28 cellular contexts compared by ENCODE assay signal in genomic region chr4:61192392-61192791, GRCh38.
"Had no signal": no experiment of that assay in that cellular context is flagged by ENCODE, and none has a peak within 500 bp of the region (broad histone marks: within the 10 kb centered on the region; RNA-seq: fewer than 3 reads in every experiment).

No MANE protein-coding gene starts in this region.

- H3K27me3 ChIP-seq: stomach, suprapubic skin, testis, thyroid gland, tibial artery, tibial nerve, transverse colon, upper lobe of left lung, upper lobe of right lung, uterus, vagina had no signal

- DNase-seq: stimulated activated CD4-positive, alpha-beta T cell treated with anti-CD3 and anti-CD28 coated beads, Interleukin-2, amount 100 ng/mL, for 48 hours; stimulated activated CD4-positive, alpha-beta T cell treated with anti-CD3 and anti-CD28 coated beads, Interleukin-4, amount 100 ng/mL, for 1 hour; stimulated activated CD4-positive, alpha-beta T cell treated with anti-CD3 and anti-CD28 coated beads, Interleukin-4, amount 100 ng/mL, for 24 hours; stimulated activated CD4-positive, alpha-beta T cell treated with anti-CD3 and anti-CD28 coated beads, Interleukin-4, amount 100 ng/mL, for 4 hours; stimulated activated CD8-positive, alpha-beta memory T cell treated with anti-CD3 and anti-CD28 coated beads, Interleukin-4, amount 100 ng/mL, for 48 hours; stimulated activated naive B cell treated with anti-CD40 and anti-IgM and Interleukin-4, amounts not matched to agents 10 μg/mL and 1 μg/mL and 100 μg/mL, for 72 hours; stimulated activated naive CD4-positive, alpha-beta T cell; stimulated activated naive CD4-positive, alpha-beta T cell treated with Interleukin-2 at 50 U/mL for 16 hours; stimulated activated naive CD8-positive, alpha-beta T cell treated with anti-CD3 and anti-CD28 coated beads, Interleukin-15, amount 100 ng/mL, for 72 hours; stimulated activated naive CD8-positive, alpha-beta T cell treated with anti-CD3 and anti-CD28 coated beads, Interleukin-15, Interleukin-2, amounts not matched to agents 100 U/mL and 50 U/mL, for 24 hours; stomach; substantia nigra; testis; thyroid gland; tibial artery; transverse colon; trophoblast cell; upper lobe of left lung; upper lobe of right lung; uterus had no signal

- H3K27me3 Mint-ChIP-seq: stimulated activated memory B cell treated with anti-CD40 and anti-IgM and Interleukin-4, amounts not matched to agents 10 μg/mL and 1 μg/mL and 100 μg/mL, for 72 hours; stimulated activated naive B cell treated with anti-CD40 and anti-IgM and Interleukin-4, amounts not matched to agents 10 μg/mL and 1 μg/mL and 100 μg/mL, for 72 hours; stimulated activated naive CD8-positive, alpha-beta T cell treated with anti-CD3 and anti-CD28 coated beads, Interleukin-15, amount 100 ng/mL, for 72 hours; stimulated activated naive CD8-positive, alpha-beta T cell treated with anti-CD3 and anti-CD28 coated beads, Interleukin-15, Interleukin-2, amounts not matched to agents 100 ng/mL and 50 ng/mL, for 24 hours had no signal

- ATAC-seq: stimulated activated effector memory CD8-positive, alpha-beta T cell treated with anti-CD3 and anti-CD28 coated beads, Interleukin-12 subunit alpha, Interleukin-12 subunit beta, amount 100 ng/mL, for 72 hours; stimulated activated memory B cell treated with anti-CD40 and anti-IgM and Interleukin-4, amounts not matched to agents 10 μg/mL and 1 μg/mL and 100 μg/mL, for 72 hours; stimulated activated naive B cell treated with anti-CD40 and anti-IgM and Interleukin-4, amounts not matched to agents 10 μg/mL and 1 μg/mL and 100 μg/mL, for 72 hours; stimulated activated naive CD8-positive, alpha-beta T cell treated with anti-CD3 and anti-CD28 coated beads, Interleukin-15, amount 100 ng/mL, for 72 hours; stimulated activated naive CD8-positive, alpha-beta T cell treated with anti-CD3 and anti-CD28 coated beads, Interleukin-15, Interleukin-2, amounts not matched to agents 100 U/mL and 50 U/mL, for 24 hours; upper lobe of right lung had no signal

- H3K27ac Mint-ChIP-seq: stimulated activated effector memory CD8-positive, alpha-beta T cell treated with anti-CD3 and anti-CD28 coated beads, Interleukin-12 subunit alpha, Interleukin-12 subunit beta, amount 100 ng/mL, for 72 hours; stimulated activated memory B cell treated with anti-CD40 and anti-IgM and Interleukin-4, amounts not matched to agents 10 μg/mL and 1 μg/mL and 100 μg/mL, for 72 hours; stimulated activated naive B cell treated with anti-CD40 and anti-IgM and Interleukin-4, amounts not matched to agents 10 μg/mL and 1 μg/mL and 100 μg/mL, for 72 hours; stimulated activated naive CD8-positive, alpha-beta T cell treated with anti-CD3 and anti-CD28 coated beads, Interleukin-15, amount 100 ng/mL, for 72 hours; stimulated activated naive CD8-positive, alpha-beta T cell treated with anti-CD3 and anti-CD28 coated beads, Interleukin-15, Interleukin-2, amounts not matched to agents 100 ng/mL and 50 ng/mL, for 24 hours; type B pancreatic cell had no signal

- H3K9me3 Mint-ChIP-seq: type B pancreatic cell had no signal

- H3K27ac ChIP-seq: stomach, suprapubic skin, testis, thoracic aorta, thyroid gland, tibial artery, tibial nerve, transverse colon, upper lobe of left lung, upper lobe of right lung, uterus, vagina had no signal

- H3K36me3 Mint-ChIP-seq: stimulated activated effector memory CD8-positive, alpha-beta T cell treated with anti-CD3 and anti-CD28 coated beads, Interleukin-12 subunit alpha, Interleukin-12 subunit beta, amount 100 ng/mL, for 72 hours; stimulated activated memory B cell treated with anti-CD40 and anti-IgM and Interleukin-4, amounts not matched to agents 10 μg/mL and 1 μg/mL and 100 μg/mL, for 72 hours; stimulated activated naive B cell treated with anti-CD40 and anti-IgM and Interleukin-4, amounts not matched to agents 10 μg/mL and 1 μg/mL and 100 μg/mL, for 72 hours; type B pancreatic cell had no signal

- H3K4me1 Mint-ChIP-seq: stimulated activated effector memory CD8-positive, alpha-beta T cell treated with anti-CD3 and anti-CD28 coated beads, Interleukin-12 subunit alpha, Interleukin-12 subunit beta, amount 100 ng/mL, for 72 hours; stimulated activated memory B cell treated with anti-CD40 and anti-IgM and Interleukin-4, amounts not matched to agents 10 μg/mL and 1 μg/mL and 100 μg/mL, for 72 hours; stimulated activated naive B cell treated with anti-CD40 and anti-IgM and Interleukin-4, amounts not matched to agents 10 μg/mL and 1 μg/mL and 100 μg/mL, for 72 hours; stimulated activated naive CD8-positive, alpha-beta T cell treated with anti-CD3 and anti-CD28 coated beads, Interleukin-15, amount 100 ng/mL, for 72 hours had no signal

- H3K4me3 ChIP-seq: stomach, suprapubic skin, testis, thoracic aorta, thyroid gland, tibial artery, tibial nerve, transverse colon, upper lobe of left lung, upper lobe of right lung, uterus, vagina had no signal

- H3K36me3 ChIP-seq: stomach, suprapubic skin, thoracic aorta, thyroid gland, tibial artery, tibial nerve, transverse colon, upper lobe of left lung, upper lobe of right lung, uterus, vagina had no signal

- H3K4me1 ChIP-seq: stomach, suprapubic skin, testis, thyroid gland, tibial artery, tibial nerve, transverse colon, upper lobe of left lung, upper lobe of right lung, uterus, vagina had no signal

- H3K4me3 Mint-ChIP-seq: stimulated activated effector memory CD8-positive, alpha-beta T cell treated with anti-CD3 and anti-CD28 coated beads, Interleukin-12 subunit alpha, Interleukin-12 subunit beta, amount 100 ng/mL, for 72 hours; stimulated activated memory B cell treated with anti-CD40 and anti-IgM and Interleukin-4, amounts not matched to agents 10 μg/mL and 1 μg/mL and 100 μg/mL, for 72 hours; stimulated activated naive B cell treated with anti-CD40 and anti-IgM and Interleukin-4, amounts not matched to agents 10 μg/mL and 1 μg/mL and 100 μg/mL, for 72 hours; stimulated activated naive CD8-positive, alpha-beta T cell treated with anti-CD3 and anti-CD28 coated beads, Interleukin-15, amount 100 ng/mL, for 72 hours; stimulated activated naive CD8-positive, alpha-beta T cell treated with anti-CD3 and anti-CD28 coated beads, Interleukin-15, Interleukin-2, amounts not matched to agents 100 ng/mL and 50 ng/mL, for 24 hours; type B pancreatic cell had no signal

- H3K9me3 ChIP-seq: stomach, suprapubic skin, testis, thoracic aorta, thyroid gland, tibial artery, tibial nerve, transverse colon, upper lobe of left lung, upper lobe of right lung, uterus, vagina had no signal
